In genomic region chr11:30749268-30749667, GRCh38 we compare ENCODE assay signal across 1 cellular context.
A peak's percentile ranks its signal among the peaks of the same experiment; 100 is the strongest.
TF ChIP-seq lines count a peak whose summit lies in the region.

No MANE protein-coding gene starts in this region.

TF ChIP-seq in H1, 55 proteins besides CTCF, POLR2A, EP300 and RAD21:
- TF ChIP-seq ATF2 (IDR thresholded peaks at IDR 0.05; ENCODE audit: low read length) (no peak), EGR1 (IDR thresholded peaks at IDR 0.05; ENCODE audit: borderline replicate concordance, low read depth, low read length) (peak; percentile 34; the same call in 1 of the 2 replicates), SP1 (IDR thresholded peaks at IDR 0.05; ENCODE audit: low read depth, low read length) (0 out of 2 replicates have a peak, but pooled peaks have one; percentile 20), NANOG (IDR thresholded peaks at IDR 0.05; ENCODE audit: insufficient read depth, low read depth, low read length, poor library complexity, severe bottlenecking) (peak; percentile 5)
TF ChIP-seq in H1: peak in this region for 3.
